In genomic region chr15:100766225-100767001, GRCh38 we compare ENCODE assay signal across 1 cellular context.
TF ChIP-seq lines count a peak whose summit lies in the region.

No MANE protein-coding gene starts in this region.

TF ChIP-seq in HepG2, 621 proteins besides CTCF, POLR2A, EP300 and RAD21 (continued from another document):
- TF ChIP-seq GMEB1 (CRISPR knock-in tag; IDR thresholded peaks at IDR 0.05; ENCODE audit: borderline replicate concordance) (no peak), ZNF776 (CRISPR knock-in tag; IDR thresholded peaks at IDR 0.05) (no peak), ZNF564 (CRISPR knock-in tag; IDR thresholded peaks at IDR 0.05) (no peak), ZNF580 (CRISPR knock-in tag; IDR thresholded peaks at IDR 0.05; ENCODE audit: borderline replicate concordance, low read depth) (no peak), ZBTB38 (CRISPR knock-in tag; IDR thresholded peaks at IDR 0.05) (no peak), ZNF12 (CRISPR knock-in tag; IDR thresholded peaks at IDR 0.05) (no peak), PRDM4 (CRISPR knock-in tag; IDR thresholded peaks at IDR 0.05; ENCODE audit: borderline replicate concordance) (no peak), ZNF629 (CRISPR knock-in tag; conservative IDR thresholded peaks at IDR 0.05) (no peak), MXD3 (CRISPR knock-in tag; IDR thresholded peaks at IDR 0.05) (no peak), REXO4 (CRISPR knock-in tag; IDR thresholded peaks at IDR 0.05; ENCODE audit: borderline replicate concordance) (no peak), TRIM24 (CRISPR knock-in tag; IDR thresholded peaks at IDR 0.05) (no peak), ZNF337 (CRISPR knock-in tag; IDR thresholded peaks at IDR 0.05; ENCODE audit: borderline replicate concordance, low read depth) (no peak), ZC3H4 (CRISPR knock-in tag; IDR thresholded peaks at IDR 0.05; ENCODE audit: borderline replicate concordance) (no peak), ARNT2 (CRISPR knock-in tag; IDR thresholded peaks at IDR 0.05; ENCODE audit: low read depth) (no peak), ZBTB7A (CRISPR knock-in tag; IDR thresholded peaks at IDR 0.05) (no peak), ZNF234 (CRISPR knock-in tag; conservative IDR thresholded peaks at IDR 0.05) (no peak)
